In the genomic region with DNA sequence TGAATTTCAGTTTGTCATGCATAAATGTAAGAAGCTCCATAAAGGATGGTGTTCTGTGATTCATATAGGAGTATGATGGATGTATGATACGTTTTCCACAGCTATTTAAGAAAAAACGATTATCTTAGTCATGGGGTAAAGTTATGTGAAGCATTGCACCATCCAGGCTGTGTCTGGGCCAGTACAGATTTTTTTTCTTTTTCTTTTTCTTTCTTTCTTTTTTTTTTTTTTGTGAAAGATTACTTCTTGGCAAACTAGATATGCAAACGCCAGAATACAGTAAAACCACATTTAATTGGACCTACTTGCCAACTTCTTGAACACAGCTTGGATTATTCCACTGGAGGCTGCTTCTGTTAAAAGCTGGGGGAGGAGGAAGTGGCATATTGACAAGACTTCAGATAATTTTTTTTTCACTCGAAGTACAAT, we compare ENCODE assay signal across 17 cellular contexts. TPM values are rescaled to one million over a fixed set of nuclear protein-coding genes. Genes with fewer than 3 reads are reported as not detected.
DNase-seq lines count a peak whose midpoint lies in the region; ATAC-seq and TF ChIP-seq lines count a peak whose summit lies in the region.
"Had no signal": no experiment of that assay in that cellular context is flagged by ENCODE, and none has a peak within 500 bp of the region (broad histone marks: within the 10 kb centered on the region; RNA-seq: fewer than 3 reads in every experiment).

No MANE protein-coding gene starts in this region.

- no peak for ATAC-seq in HG03135 (IDR thresholded peaks at IDR 0.05; ENCODE audit: unreplicated experiment)
- ATAC-seq: HCT116, natural killer cell had no signal

- H3K27ac ChIP-seq in mammary epithelial cell (ENCODE audit: insufficient read depth, low read depth, low read length) (no peak overlapping the region), testis (no peak overlapping the region)
- H3K27ac ChIP-seq: adrenal gland, vagina had no signal

- CTCF ChIA-PET in mammary epithelial cell (lab: Charles Lee; ENCODE audit: low non-redundant PET) = no interaction called here

- DNase-seq in COLO829 (ENCODE audit: low spot score) (peak; percentile 74), NCI-H446 (lab: John Stamatoyannopoulos, UW) (peak; percentile 78 to 82), mammary epithelial cell (peak; percentile 60), iris pigment epithelial cell (ENCODE audit: low read depth) (peak; percentile 83), testis (no peak), NCI-H2081 treated with DMSO at 0.1 percent for 48 hours (lab: John Stamatoyannopoulos, UW) (no peak), T1000 (lab: John Stamatoyannopoulos, UW) (no peak)
- DNase-seq: Calu3; erythroblast; kidney; natural killer cell; NCI-H748 treated with DMSO at 0.1 percent for 48 hours; stimulated activated CD4-positive, alpha-beta T cell treated with anti-CD3 and anti-CD28 coated beads, Interleukin-12 subunit alpha, Interleukin-12 subunit beta, amount 100 ng/mL, for 4 hours had no signal

- dilution Hi-C loops in mammary epithelial cell (cut with HindIII; ENCODE audit: low sequenced_read_pairs) = no loop called here

- TF ChIP-seq POLR2A in testis (IDR thresholded peaks at IDR 0.05) = no peak

- H3K36me3 ChIP-seq in mammary epithelial cell (ENCODE audit: insufficient read depth, low read length) (no peaks in the 10 kb centered on the region), testis (ENCODE audit: low read depth, missing control alignments) (no peaks in the 10 kb centered on the region)
- H3K36me3 ChIP-seq: adrenal gland, vagina had no signal

- in situ Hi-C loops in mammary epithelial cell (cut with MboI; ENCODE audit: low sequenced_read_pairs in 2 of 2) = loop anchor here in 1 of 2 donors (25.0 kb wide), 1 partner anchor 196 kb away; no protein-coding TSS in a partner anchor

- 0% methylated on average over 4 of the region's 4 CpGs for WGBS in mammary epithelial cell (ENCODE audit: low coverage, missing lambda C conversion rate)
- WGBS in testis, 2 donors = 27 to 32% methylated on average over 4 of the region's 4 CpGs

- H3K4me1 ChIP-seq in mammary epithelial cell (ENCODE audit: insufficient read depth, low read length) (peaks cover 13% of the 10 kb centered on the region), testis (no peaks in the 10 kb centered on the region)
- H3K4me1 ChIP-seq: adrenal gland, vagina had no signal

- no peaks in the 10 kb centered on the region for H3K27me3 ChIP-seq in mammary epithelial cell (ENCODE audit: insufficient read depth, low read length)
- no peaks in the 10 kb centered on the region for H3K27me3 ChIP-seq in testis
- H3K27me3 ChIP-seq: adrenal gland, vagina had no signal

- no TSS peak for BruUV-seq in mammary epithelial cell (replicated peaks; lab: Mats Ljungman, UMichigan)

- H4K20me1 ChIP-seq in mammary epithelial cell (ENCODE audit: insufficient read depth, low read length) = no peaks in the 10 kb centered on the region

- TF ChIP-seq CTCF in mammary epithelial cell (conservative IDR thresholded peaks at IDR 0.05 in 1 of 2, IDR thresholded peaks at IDR 0.05 in 1 of 2; ENCODE audit: extremely low read depth in 1 of 2, insufficient read depth in 1 of 2, low read depth in 1 of 2, low read length in 2 of 2) (no peak), testis (IDR thresholded peaks at IDR 0.05) (no peak)

- no peaks in the 10 kb centered on the region for H3K9me3 ChIP-seq in mammary epithelial cell (replicated peaks; ENCODE audit: insufficient read depth, low read length)
- no peaks in the 10 kb centered on the region for H3K9me3 ChIP-seq in testis
- H3K9me3 ChIP-seq: adrenal gland, vagina had no signal

- H2AFZ ChIP-seq in mammary epithelial cell (ENCODE audit: low read depth, low read length) = no peak overlapping the region

- H3K4me3 ChIP-seq in mammary epithelial cell (replicated peaks in 1 of 3; ENCODE audit: insufficient read depth in 1 of 3, low read depth in 2 of 3, low read length in 3 of 3) (no peak overlapping the region), testis (no peak overlapping the region)
- H3K4me3 ChIP-seq: adrenal gland, vagina had no signal

- no peak overlapping the region for H3K9ac ChIP-seq in mammary epithelial cell (ENCODE audit: insufficient read depth, low read length)

- H3K4me2 ChIP-seq in mammary epithelial cell (ENCODE audit: insufficient read depth, low read depth, low read length) = no peak overlapping the region

- intact Hi-C loops in mammary epithelial cell (cut with micrococcal nuclease) (no loop called here), testis (cut with DNase I; ENCODE audit: low total_unique reads) (no loop called here)

- no peaks in the 10 kb centered on the region for H3K79me2 ChIP-seq in mammary epithelial cell (ENCODE audit: insufficient read depth, low read length)

RNA-seq across cellular contexts. Expression of gene ZBTB18, which starts 14.9 kb away (rescaled TPM):
- total RNA-seq in mammary epithelial cell (10 to 100 TPM in 1 of 2 donors, 1 to 10 TPM in 1; 5.9 to 10.2 TPM), testis (10 to 100 TPM; 54.3 to 61.9 TPM)
- polyA plus RNA-seq in mammary epithelial cell (5.2 TPM), testis (ENCODE audit: insufficient read depth, low read depth, low replicate concordance) (45.0 TPM)
- 7.0 TPM for polyA minus RNA-seq in mammary epithelial cell

Comparison
In these comparisons a context has a peak if more than half of its experiments do, and no peak if none do; other contexts are left out.
1. DNase-seq: peak in COLO829 (single experiment), NCI-H446 (2 of 2), mammary epithelial cell (single experiment) and iris pigment epithelial cell (single experiment); none in testis (single experiment), NCI-H2081 treated with DMSO at 0.1 percent for 48 hours (single experiment) and T1000 (single experiment).
2. RNA of gene ZBTB18, which starts 14.9 kb away (total RNA-seq): 54.3 to 61.9 TPM in testis; 5.9 to 10.2 TPM in mammary epithelial cell; every median in the first group is over 4 times any median in the second.